8 cellular contexts compared by ENCODE assay signal in genomic region chr2:202278036-202278760, GRCh38. TPM values are rescaled to one million over a fixed set of nuclear protein-coding genes. Genes with fewer than 3 reads are reported as not detected.
DNase-seq lines count a peak whose midpoint lies in the region; ATAC-seq and TF ChIP-seq lines count a peak whose summit lies in the region.

No MANE protein-coding gene starts in this region.

- CTCF ChIA-PET in MCF 10A (lab: Yijun Ruan, JAX): interaction anchor here (0.5 to 2.6 kb wide), 16 partner anchors 8 to 1257 kb away, joined by 3 to 14 read pairs (median 4); partner anchors contain the start of gene RAPH1

- H3K36me3 ChIP-seq in HUES48 (ENCODE audit: control insufficient read depth, insufficient read depth, low read length): peaks cover 82% of the 10 kb centered on the region
- H3K36me3 ChIP-seq in HAP-1 (replicated peaks): peaks cover 83% of the 10 kb centered on the region

- H3K27ac ChIP-seq in HUES48 (ENCODE audit: low read depth, low read length): peak overlapping the region; percentile 50

- no peaks in the 10 kb centered on the region for H3K4me1 ChIP-seq in HUES48 (ENCODE audit: control insufficient read depth, insufficient read depth, low read length)
- no peaks in the 10 kb centered on the region for H3K4me1 ChIP-seq in HAP-1

- no peak for TF ChIP-seq CTCF in MCF 10A (IDR thresholded peaks at IDR 0.05; ENCODE audit: unreplicated experiment)

- H3K9me3 Mint-ChIP-seq in MCF 10A (ENCODE audit: unreplicated experiment): no peaks in the 10 kb centered on the region
- H3K9me3 Mint-ChIP-seq in natural killer cell treated with Interleukin-12 subunit alpha and Interleukin-12 subunit beta and Interleukin-15 and Interleukin-18, amount 100 ng/mL, for 72 hours: no peaks in the 10 kb centered on the region

- peaks cover 71% of the 10 kb centered on the region for H3K36me3 Mint-ChIP-seq in MCF 10A (ENCODE audit: insufficient read depth, unreplicated experiment)
- peaks cover 11% of the 10 kb centered on the region for H3K36me3 Mint-ChIP-seq in natural killer cell treated with Interleukin-12 subunit alpha and Interleukin-12 subunit beta and Interleukin-15 and Interleukin-18, amount 100 ng/mL, for 72 hours

- POLR2A ChIA-PET in MCF 10A (lab: Yijun Ruan, JAX): interaction anchor here (0.6 to 6.6 kb wide), 14 partner anchors 9 to 498 kb away, joined by 3 to 94 read pairs (median 4); partner anchors contain the start of genes BMPR2, NOP58 and SUMO1

- H3K27me3 Mint-ChIP-seq in MCF 10A (ENCODE audit: insufficient read depth, unreplicated experiment): no peaks in the 10 kb centered on the region
- no peaks in the 10 kb centered on the region for H3K27me3 Mint-ChIP-seq in natural killer cell treated with Interleukin-12 subunit alpha and Interleukin-12 subunit beta and Interleukin-15 and Interleukin-18, amount 100 ng/mL, for 72 hours

- H3K27me3 ChIP-seq in HUES48 (ENCODE audit: control insufficient read depth, insufficient read depth, low read length): no peaks in the 10 kb centered on the region
- H3K27me3 ChIP-seq in HAP-1 (ENCODE audit: low read depth): no peaks in the 10 kb centered on the region

- peak; percentile 92 to 93 for ATAC-seq in natural killer cell treated with Interleukin-12 subunit alpha and Interleukin-12 subunit beta and Interleukin-15 and Interleukin-18, amount 100 ng/mL, for 72 hours

- H3K4me3 Mint-ChIP-seq in MCF 10A (ENCODE audit: unreplicated experiment): peak overlapping the region; percentile 32
- peak overlapping the region; percentile 72 for H3K4me3 Mint-ChIP-seq in natural killer cell treated with Interleukin-12 subunit alpha and Interleukin-12 subunit beta and Interleukin-15 and Interleukin-18, amount 100 ng/mL, for 72 hours

- peak overlapping the region; percentile 57 for H3K27ac Mint-ChIP-seq in MCF 10A (ENCODE audit: low read depth, unreplicated experiment)
- peak overlapping the region; percentile 90 to 92 for H3K27ac Mint-ChIP-seq in natural killer cell treated with Interleukin-12 subunit alpha and Interleukin-12 subunit beta and Interleukin-15 and Interleukin-18, amount 100 ng/mL, for 72 hours

- intact Hi-C loops in MCF 10A (cut with micrococcal nuclease): loop anchor here (2.0 to 5.0 kb wide), 2 partner anchors 41 to 101 kb away; partner anchors contain the start of gene SUMO1

- H3K4me1 Mint-ChIP-seq in MCF 10A (ENCODE audit: insufficient read depth, unreplicated experiment): peaks cover 16% of the 10 kb centered on the region
- peaks cover 19% of the 10 kb centered on the region in 2 donors for H3K4me1 Mint-ChIP-seq in natural killer cell treated with Interleukin-12 subunit alpha and Interleukin-12 subunit beta and Interleukin-15 and Interleukin-18, amount 100 ng/mL, for 72 hours (ENCODE audit: low read depth in 2 of 2)

- in situ Hi-C loops in HAP-1 (cut with MboI; ENCODE audit: low sequenced_read_pairs): no loop called here

- DNase-seq in GM03348 (ENCODE audit: low spot score) (peak; percentile 56), MCF 10A (ENCODE audit: unreplicated experiment) (peak; percentile 79), HAP-1 (ENCODE audit: low spot score in 2 of 2) (no peak), NCI-H748 treated with DMSO at 0.1 percent for 48 hours (lab: John Stamatoyannopoulos, UW) (no peak), COLO668 (lab: John Stamatoyannopoulos, UW; ENCODE audit: unreplicated experiment) (no peak), cerebellar nuclear complex (lab: John Stamatoyannopoulos, UW) (no peak)
- DNase-seq in natural killer cell treated with Interleukin-12 subunit alpha and Interleukin-12 subunit beta and Interleukin-15 and Interleukin-18, amount 100 ng/mL, for 72 hours (ENCODE audit: low spot score): peak; percentile 69

- H3K9ac ChIP-seq in HUES48 (ENCODE audit: low read depth, low read length): no peak overlapping the region

- no peak overlapping the region for H3K4me3 ChIP-seq in HUES48 (ENCODE audit: low read depth, low read length)
- H3K4me3 ChIP-seq in HAP-1: no peak overlapping the region

- H3K9me3 ChIP-seq in HUES48 (ENCODE audit: control insufficient read depth, insufficient read depth, low read length) (no peaks in the 10 kb centered on the region), HAP-1 (no peaks in the 10 kb centered on the region)

- BruUV-seq in MCF 10A (replicated peaks; lab: Mats Ljungman, UMichigan): no TSS peak

RNA-seq across cellular contexts. Expression of gene NOP58, which starts 12.6 kb away (rescaled TPM):
- 212 and 231 TPM in 2 replicates for total RNA-seq in MCF 10A (2022)
- total RNA-seq in natural killer cell treated with Interleukin-12 subunit alpha and Interleukin-12 subunit beta and Interleukin-15 and Interleukin-18, amount 100 ng/mL, for 72 hours: 100 to 1,000 TPM; 136 to 278 TPM

RNA-seq across cellular contexts. Expression of gene SUMO1, which starts 39.8 kb away (rescaled TPM):
- total RNA-seq in MCF 10A (2022): 67.9 and 71.9 TPM in 2 replicates
- 10 to 100 TPM; 92.0 to 94.1 TPM for total RNA-seq in natural killer cell treated with Interleukin-12 subunit alpha and Interleukin-12 subunit beta and Interleukin-15 and Interleukin-18, amount 100 ng/mL, for 72 hours

Comparison
In these comparisons a context has a peak if more than half of its experiments do, and no peak if none do; other contexts are left out.
1. DNase-seq: peak in GM03348 (single experiment), MCF 10A (single experiment) and natural killer cell treated with Interleukin-12 subunit alpha and Interleukin-12 subunit beta and Interleukin-15 and Interleukin-18, amount 100 ng/mL, for 72 hours (single experiment); none in HAP-1 (0 of 2), NCI-H748 treated with DMSO at 0.1 percent for 48 hours (single experiment), COLO668 (single experiment) and cerebellar nuclear complex (0 of 2).